Comparison of ENCODE assay signal across 33 cellular contexts in the genomic region with DNA sequence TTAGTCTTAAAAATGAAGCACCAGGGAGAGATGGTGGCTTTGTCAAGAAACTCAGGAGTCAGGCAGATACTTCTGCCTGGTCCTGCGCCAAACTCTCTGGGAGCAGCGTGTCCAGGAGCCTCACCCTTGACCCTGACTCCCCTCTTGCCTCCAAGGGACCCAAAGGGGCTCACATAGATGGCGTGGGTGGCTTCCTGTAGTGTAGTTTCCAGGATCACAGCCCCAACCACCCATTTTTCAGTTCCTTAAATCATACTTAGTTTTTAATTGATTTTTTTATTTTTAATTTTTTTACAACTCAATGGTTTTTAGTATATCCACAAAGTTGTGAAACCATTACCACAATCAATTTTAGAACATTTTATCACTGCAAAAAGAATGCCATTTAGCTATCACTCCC.
"Had no signal": no experiment of that assay in that cellular context is flagged by ENCODE, and none has a peak within 500 bp of the region (broad histone marks: within the 10 kb centered on the region; RNA-seq: fewer than 3 reads in every experiment).

No MANE protein-coding gene starts in this region.

- H3K27ac ChIP-seq: ascending aorta, breast epithelium, cardiac muscle cell, colonic mucosa had no signal

- H3K4me1 ChIP-seq: ascending aorta, breast epithelium, colonic mucosa had no signal

- DNase-seq: activated CD4-positive, alpha-beta memory T cell treated with anti-CD3 and anti-CD28 coated beads for 36 hours; activated CD4-positive, alpha-beta T cell treated with anti-CD3 and anti-CD28 coated beads for 36 hours; activated CD4-positive, alpha-beta T cell treated with anti-CD3 and anti-CD28 coated beads, Interleukin-2, amount 10 ng/mL, durations not matched to agents 24 days and 14 days; activated CD4-positive, CD25-positive, alpha-beta regulatory T cell; activated CD4-positive, CD25-positive, alpha-beta regulatory T cell treated with anti-CD3 and anti-CD28 coated beads, Interleukin-2, amount 50 U/mL, for 72 hours; activated CD8-positive, alpha-beta memory T cell treated with anti-CD3 and anti-CD28 coated beads, Interleukin-2, amount 10 ng/mL, durations not matched to agents 7 days and 5 days; activated CD8-positive, alpha-beta memory T cell treated with anti-CD3 and anti-CD28 coated beads, Interleukin-2, amount 50 U/mL, for 4 hours; activated CD8-positive, alpha-beta T cell treated with anti-CD3 and anti-CD28 coated beads, Interleukin-2, amount 10 ng/mL, durations not matched to agents 7 days and 5 days; activated effector memory CD4-positive, alpha-beta T cell treated with anti-CD3 and anti-CD28 coated beads, Interleukin-2, amount 50 U/mL, for 16 hours; activated naive CD4-positive, alpha-beta T cell treated with anti-CD3 and anti-CD28 coated beads for 36 hours; activated naive CD8-positive, alpha-beta T cell treated with anti-CD3 and anti-CD28 coated beads for 36 hours; activated T-cell treated with anti-CD3 and anti-CD28 coated beads, Interleukin-2, amount 50 U/mL, for 1 hour; activated T-cell treated with anti-CD3 and anti-CD28 coated beads, Interleukin-2, amount 50 U/mL, for 48 hours; central memory CD4-positive, alpha-beta T cell; cerebellar nuclear complex; colonic mucosa; dorsolateral prefrontal cortex; effector memory CD4-positive, alpha-beta T cell; endodermal cell; foreskin fibroblast; head of caudate nucleus; hippocampal formation; T1000 had no signal

- ATAC-seq: activated CD4-positive, alpha-beta T cell treated with anti-CD3 and anti-CD28 coated beads for 36 hours; activated CD8-positive, alpha-beta memory T cell treated with anti-CD3 and anti-CD28 coated beads, Interleukin-2, amount 10 ng/mL, durations not matched to agents 7 days and 5 days; activated CD8-positive, alpha-beta T cell treated with anti-CD3 and anti-CD28 coated beads, Interleukin-2, amount 10 ng/mL, durations not matched to agents 7 days and 5 days; esophagus mucosa had no signal

- H3K4me3 ChIP-seq: ascending aorta, breast epithelium, cardiac muscle cell, colonic mucosa, dorsolateral prefrontal cortex had no signal

- H3K27me3 Mint-ChIP-seq: activated CD4-positive, alpha-beta T cell treated with anti-CD3 and anti-CD28 coated beads, Interleukin-2, amount 10 ng/mL, durations not matched to agents 24 days and 14 days; activated CD8-positive, alpha-beta memory T cell treated with anti-CD3 and anti-CD28 coated beads, Interleukin-2, amount 10 ng/mL, durations not matched to agents 7 days and 5 days had no signal

- FAIRE-seq: frontal cortex had no signal

- H3K4me1 Mint-ChIP-seq: activated CD4-positive, alpha-beta T cell treated with anti-CD3 and anti-CD28 coated beads for 36 hours; activated CD4-positive, alpha-beta T cell treated with anti-CD3 and anti-CD28 coated beads, Interleukin-2, amount 10 ng/mL, durations not matched to agents 24 days and 14 days; activated CD8-positive, alpha-beta memory T cell treated with anti-CD3 and anti-CD28 coated beads, Interleukin-2, amount 10 ng/mL, durations not matched to agents 7 days and 5 days; activated naive CD4-positive, alpha-beta T cell treated with anti-CD3 and anti-CD28 coated beads, Interleukin-2, amount 50 U/mL, for 24 hours; activated naive CD8-positive, alpha-beta T cell treated with anti-CD3 and anti-CD28 coated beads for 36 hours had no signal

- H3K9me3 Mint-ChIP-seq: activated CD4-positive, alpha-beta memory T cell treated with anti-CD3 and anti-CD28 coated beads for 36 hours; activated CD4-positive, alpha-beta T cell treated with anti-CD3 and anti-CD28 coated beads, Interleukin-2, amount 10 ng/mL, durations not matched to agents 24 days and 14 days; activated naive CD4-positive, alpha-beta T cell treated with anti-CD3 and anti-CD28 coated beads for 36 hours; activated naive CD4-positive, alpha-beta T cell treated with anti-CD3 and anti-CD28 coated beads, Interleukin-2, amount 50 U/mL, for 24 hours; activated naive CD8-positive, alpha-beta T cell treated with anti-CD3 and anti-CD28 coated beads for 36 hours; activated T-helper 1 cell treated with anti-CD3 and anti-CD28 coated beads, Interleukin-12 subunit alpha, Interleukin-12 subunit beta, Interleukin-2, Interleukin-4 antibody, amounts not matched to agents 30 ng/mL and 10 ng/mL and 1 ng/mL, durations not matched to agents 14 hours and 24 hours and 36 hours; activated T-helper 2 cell treated with anti-CD3 and anti-CD28 coated beads, Interferon-gamma antibody, Interleukin-2, Interleukin-4, amounts not matched to agents 10 μg/mL and 5 μg/mL and 100 μg/mL, durations not matched to agents 14 hours and 24 hours and 36 hours; brain; endodermal cell; T-helper 2 cell treated with Interferon-gamma antibody and Interleukin-4, amounts not matched to agents 5 μg/mL and 100 μg/mL, for 36 hours had no signal

- H3K36me3 Mint-ChIP-seq: activated CD4-positive, alpha-beta memory T cell treated with anti-CD3 and anti-CD28 coated beads for 36 hours; activated CD8-positive, alpha-beta memory T cell treated with anti-CD3 and anti-CD28 coated beads, Interleukin-2, amount 10 ng/mL, durations not matched to agents 7 days and 5 days; activated naive CD4-positive, alpha-beta T cell treated with anti-CD3 and anti-CD28 coated beads, Interleukin-2, amount 50 U/mL, for 24 hours; activated naive CD8-positive, alpha-beta T cell treated with anti-CD3 and anti-CD28 coated beads for 36 hours; brain had no signal

- H3K27ac Mint-ChIP-seq: activated CD4-positive, alpha-beta memory T cell treated with anti-CD3 and anti-CD28 coated beads for 36 hours; activated CD4-positive, alpha-beta T cell treated with anti-CD3 and anti-CD28 coated beads for 36 hours; activated CD4-positive, alpha-beta T cell treated with anti-CD3 and anti-CD28 coated beads, Interleukin-2, amount 10 ng/mL, durations not matched to agents 24 days and 14 days; activated CD8-positive, alpha-beta memory T cell treated with anti-CD3 and anti-CD28 coated beads, Interleukin-2, amount 10 ng/mL, durations not matched to agents 7 days and 5 days; activated CD8-positive, alpha-beta T cell treated with anti-CD3 and anti-CD28 coated beads, Interleukin-2, amount 10 ng/mL, durations not matched to agents 7 days and 5 days; activated naive CD4-positive, alpha-beta T cell treated with anti-CD3 and anti-CD28 coated beads for 36 hours; activated naive CD4-positive, alpha-beta T cell treated with anti-CD3 and anti-CD28 coated beads, Interleukin-2, amount 50 U/mL, for 24 hours; activated naive CD8-positive, alpha-beta T cell treated with anti-CD3 and anti-CD28 coated beads for 36 hours; activated T-helper 1 cell treated with anti-CD3 and anti-CD28 coated beads, Interleukin-12 subunit alpha, Interleukin-12 subunit beta, Interleukin-2, Interleukin-4 antibody, amounts not matched to agents 30 ng/mL and 10 ng/mL and 1 ng/mL, durations not matched to agents 14 hours and 24 hours and 36 hours; activated T-helper 2 cell treated with anti-CD3 and anti-CD28 coated beads, Interferon-gamma antibody, Interleukin-2, Interleukin-4, amounts not matched to agents 10 μg/mL and 5 μg/mL and 100 μg/mL, durations not matched to agents 14 hours and 24 hours and 36 hours; brain; endodermal cell; T-helper 2 cell treated with Interferon-gamma antibody and Interleukin-4, amounts not matched to agents 5 μg/mL and 100 μg/mL, for 36 hours had no signal

- H3K27me3 ChIP-seq: ascending aorta, cardiac muscle cell, colonic mucosa had no signal

- H3K4me3 Mint-ChIP-seq: activated CD4-positive, alpha-beta memory T cell treated with anti-CD3 and anti-CD28 coated beads for 36 hours; activated CD4-positive, alpha-beta T cell treated with anti-CD3 and anti-CD28 coated beads for 36 hours; activated CD4-positive, alpha-beta T cell treated with anti-CD3 and anti-CD28 coated beads, Interleukin-2, amount 10 ng/mL, durations not matched to agents 24 days and 14 days; activated CD8-positive, alpha-beta memory T cell treated with anti-CD3 and anti-CD28 coated beads, Interleukin-2, amount 10 ng/mL, durations not matched to agents 7 days and 5 days; activated CD8-positive, alpha-beta T cell treated with anti-CD3 and anti-CD28 coated beads, Interleukin-2, amount 10 ng/mL, durations not matched to agents 7 days and 5 days; activated naive CD4-positive, alpha-beta T cell treated with anti-CD3 and anti-CD28 coated beads for 36 hours; activated naive CD4-positive, alpha-beta T cell treated with anti-CD3 and anti-CD28 coated beads, Interleukin-2, amount 50 U/mL, for 24 hours; activated naive CD8-positive, alpha-beta T cell treated with anti-CD3 and anti-CD28 coated beads for 36 hours; activated T-helper 1 cell treated with anti-CD3 and anti-CD28 coated beads, Interleukin-12 subunit alpha, Interleukin-12 subunit beta, Interleukin-2, Interleukin-4 antibody, amounts not matched to agents 30 ng/mL and 10 ng/mL and 1 ng/mL, durations not matched to agents 14 hours and 24 hours and 36 hours; brain; endodermal cell; T-helper 2 cell treated with Interferon-gamma antibody and Interleukin-4, amounts not matched to agents 5 μg/mL and 100 μg/mL, for 36 hours had no signal
